ENCODE assay signal across 25 cellular contexts in the genomic region with DNA sequence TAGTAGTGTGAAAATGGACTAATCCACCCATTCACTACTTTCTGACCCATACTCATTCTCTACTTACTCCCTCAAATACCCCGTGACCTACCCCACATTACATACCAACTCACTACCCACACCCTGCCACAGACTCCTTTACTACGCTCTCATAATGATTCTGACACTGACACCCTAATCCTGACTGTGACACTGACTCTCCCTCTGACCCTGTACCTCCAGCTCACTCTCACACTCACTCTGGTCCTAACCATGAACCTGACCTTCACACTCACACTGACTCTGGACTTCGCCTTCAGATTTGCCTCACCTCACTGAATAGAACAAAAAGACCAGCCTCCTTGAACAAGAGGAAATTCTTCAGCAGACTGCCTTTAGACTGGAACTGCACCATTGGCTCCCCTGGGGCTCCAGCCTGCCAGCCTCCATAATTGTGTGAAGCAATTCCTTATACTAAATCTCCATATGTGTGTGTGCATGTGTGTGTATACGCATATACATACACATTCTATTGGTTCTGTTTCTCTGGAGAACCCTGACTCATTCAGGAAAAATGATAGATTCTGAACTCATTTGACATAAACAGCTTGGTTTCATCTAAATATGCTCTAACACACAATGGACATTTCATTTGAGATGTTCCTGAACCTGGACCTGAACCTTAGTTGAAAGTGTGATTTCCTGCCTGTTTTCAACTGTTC. TPM values are rescaled to one million over a fixed set of nuclear protein-coding genes. Genes with fewer than 3 reads are reported as not detected.
DNase-seq lines count a peak whose midpoint lies in the region; ATAC-seq, FAIRE-seq and TF ChIP-seq lines count a peak whose summit lies in the region.
"Had no signal": no experiment of that assay in that cellular context is flagged by ENCODE, and none has a peak within 500 bp of the region (broad histone marks: within the 10 kb centered on the region; RNA-seq: fewer than 3 reads in every experiment).

No MANE protein-coding gene starts in this region.

- WGBS in small intestine, 3 donors = 93% methylated on average over 4 of the region's 4 CpGs

- H3K27me3 ChIP-seq in adipocyte (replicated peaks; ENCODE audit: control insufficient read depth, insufficient read depth, low read length) (no peaks in the 10 kb centered on the region), small intestine (ENCODE audit: control insufficient read depth in 2 of 2, insufficient read depth in 2 of 2, low read length in 2 of 2) (no peaks in the 10 kb centered on the region)
- H3K27me3 ChIP-seq: ovary, Peyer's patch, SJCRH30, upper lobe of left lung had no signal

- H3K4me3 ChIP-seq in adipocyte (ENCODE audit: low read length) (no peak overlapping the region), fibroblast of mammary gland (ENCODE audit: control insufficient read depth, low read depth, low read length) (no peak overlapping the region), small intestine (ENCODE audit: low read depth in 1 of 2, low read length in 2 of 2) (no peak overlapping the region)
- H3K4me3 ChIP-seq: ovary, Peyer's patch, SJCRH30, upper lobe of left lung had no signal

- peaks cover under 1% of the 10 kb centered on the region for H3K27me3 Mint-ChIP-seq in activated naive CD8-positive, alpha-beta T cell treated with anti-CD3 and anti-CD28 coated beads, Interleukin-2, amount 50 U/mL, for 24 hours
- H3K27me3 Mint-ChIP-seq in activated naive CD8-positive, alpha-beta T cell treated with anti-CD3 and anti-CD28 coated beads for 36 hours = peaks cover 13% of the 10 kb centered on the region
- H3K27me3 Mint-ChIP-seq: activated CD4-positive, alpha-beta memory T cell treated with anti-CD3 and anti-CD28 coated beads for 36 hours; memory B cell had no signal

- DNase-seq in activated naive CD8-positive, alpha-beta T cell treated with anti-CD3 and anti-CD28 coated beads, Interleukin-2, amount 50 U/mL, for 24 hours = no peak
- no peak for DNase-seq in activated naive CD8-positive, alpha-beta T cell treated with anti-CD3 and anti-CD28 coated beads for 36 hours
- DNase-seq in adipocyte (ENCODE audit: low read depth) (peak; percentile 59), fibroblast of mammary gland (ENCODE audit: low read depth) (peak; percentile 58), small intestine (peak; percentile 29), T-helper 9 cell (no peak), sciatic nerve (ENCODE audit: low spot score) (no peak), mucosa of gallbladder (ENCODE audit: low spot score) (no peak)
- DNase-seq: ACHN; activated CD4-positive, alpha-beta memory T cell treated with anti-CD3 and anti-CD28 coated beads for 36 hours; activated T-cell treated with anti-CD3 and anti-CD28 coated beads for 4 hours; anterior cingulate cortex; Calu3; central memory CD4-positive, alpha-beta T cell; NCI-H524 treated with DMSO at 0.1 percent for 48 hours; ovary; Peyer's patch; SJCRH30; upper lobe of left lung had no signal

- H3K9me3 ChIP-seq in adipocyte (ENCODE audit: control insufficient read depth, low read length) (no peaks in the 10 kb centered on the region), small intestine (ENCODE audit: control insufficient read depth, low read depth) (no peaks in the 10 kb centered on the region)
- H3K9me3 ChIP-seq: ovary, Peyer's patch, SJCRH30, upper lobe of left lung had no signal

- H3K9me3 Mint-ChIP-seq in activated naive CD8-positive, alpha-beta T cell treated with anti-CD3 and anti-CD28 coated beads, Interleukin-2, amount 50 U/mL, for 24 hours = no peaks in the 10 kb centered on the region
- H3K9me3 Mint-ChIP-seq in activated naive CD8-positive, alpha-beta T cell treated with anti-CD3 and anti-CD28 coated beads for 36 hours = no peaks in the 10 kb centered on the region
- H3K9me3 Mint-ChIP-seq: activated CD4-positive, alpha-beta memory T cell treated with anti-CD3 and anti-CD28 coated beads for 36 hours; memory B cell; WTC11 had no signal

- FAIRE-seq in small intestine (lab: Jason Lieb, UNC) = no peak

- ATAC-seq in activated naive CD8-positive, alpha-beta T cell treated with anti-CD3 and anti-CD28 coated beads, Interleukin-2, amount 50 U/mL, for 24 hours = peak; percentile 52
- no peak for ATAC-seq in sciatic nerve
- ATAC-seq: WTC11 had no signal

- H3K36me3 Mint-ChIP-seq in activated naive CD8-positive, alpha-beta T cell treated with anti-CD3 and anti-CD28 coated beads, Interleukin-2, amount 50 U/mL, for 24 hours (ENCODE audit: low read depth) = no peaks in the 10 kb centered on the region
- H3K36me3 Mint-ChIP-seq in activated naive CD8-positive, alpha-beta T cell treated with anti-CD3 and anti-CD28 coated beads for 36 hours = no peaks in the 10 kb centered on the region
- H3K36me3 Mint-ChIP-seq: activated CD4-positive, alpha-beta memory T cell treated with anti-CD3 and anti-CD28 coated beads for 36 hours; memory B cell; WTC11 had no signal

- peaks cover 9% of the 10 kb centered on the region for H3K4me1 Mint-ChIP-seq in activated naive CD8-positive, alpha-beta T cell treated with anti-CD3 and anti-CD28 coated beads, Interleukin-2, amount 50 U/mL, for 24 hours
- peaks cover 7% of the 10 kb centered on the region for H3K4me1 Mint-ChIP-seq in activated naive CD8-positive, alpha-beta T cell treated with anti-CD3 and anti-CD28 coated beads for 36 hours
- H3K4me1 Mint-ChIP-seq: WTC11 had no signal

- H3K4me1 ChIP-seq in adipocyte (ENCODE audit: control insufficient read depth, insufficient read depth, low read length) (peaks cover 18% of the 10 kb centered on the region), small intestine (ENCODE audit: control insufficient read depth in 2 of 2, insufficient read depth in 1 of 2, low read depth in 1 of 2, low read length in 1 of 2) (peaks cover 0 to 2% of the 10 kb centered on the region in 2 donors)

- H3K9ac ChIP-seq in adipocyte (ENCODE audit: low read length) = no peak overlapping the region

- no peaks in the 10 kb centered on the region for H3K36me3 ChIP-seq in adipocyte (ENCODE audit: control insufficient read depth, insufficient read depth, low read length, severe bottlenecking)
- no peaks in the 10 kb centered on the region for H3K36me3 ChIP-seq in small intestine (ENCODE audit: control insufficient read depth in 2 of 2, insufficient read depth in 2 of 2, low read length in 2 of 2)
- H3K36me3 ChIP-seq: ovary, Peyer's patch, SJCRH30, upper lobe of left lung had no signal

- no peak overlapping the region for H3K27ac Mint-ChIP-seq in activated naive CD8-positive, alpha-beta T cell treated with anti-CD3 and anti-CD28 coated beads, Interleukin-2, amount 50 U/mL, for 24 hours
- H3K27ac Mint-ChIP-seq in activated naive CD8-positive, alpha-beta T cell treated with anti-CD3 and anti-CD28 coated beads for 36 hours = no peak overlapping the region
- H3K27ac Mint-ChIP-seq: memory B cell, WTC11 had no signal

- no peak for TF ChIP-seq CTCF in fibroblast of mammary gland (conservative IDR thresholded peaks at IDR 0.05; ENCODE audit: control insufficient read depth, insufficient read depth, low read depth, low read length)

- intact Hi-C loops in sciatic nerve (cut with DNase I) = no loop called here

- H3K4me3 Mint-ChIP-seq in activated naive CD8-positive, alpha-beta T cell treated with anti-CD3 and anti-CD28 coated beads, Interleukin-2, amount 50 U/mL, for 24 hours = no peak overlapping the region
- no peak overlapping the region for H3K4me3 Mint-ChIP-seq in activated naive CD8-positive, alpha-beta T cell treated with anti-CD3 and anti-CD28 coated beads for 36 hours
- H3K4me3 Mint-ChIP-seq: activated CD4-positive, alpha-beta memory T cell treated with anti-CD3 and anti-CD28 coated beads for 36 hours; memory B cell; WTC11 had no signal

- no peak overlapping the region for H3K27ac ChIP-seq in small intestine (ENCODE audit: low read depth in 1 of 2, low read length in 1 of 2)
- H3K27ac ChIP-seq: C4-2B, epithelial cell of prostate, HL-60, ovary, Peyer's patch, SJCRH30, upper lobe of left lung had no signal

RNA-seq across cellular contexts. Expression of gene ZNF343, which starts 10.6 kb away (rescaled TPM):
- total RNA-seq in activated naive CD8-positive, alpha-beta T cell treated with anti-CD3 and anti-CD28 coated beads for 36 hours = 10 to 100 TPM in 1 of 2 experiments, 1 to 10 TPM in 1; 8.8 to 10.4 TPM
- polyA plus RNA-seq in small intestine = 1 to 10 TPM; 3.2 to 5.0 (median 4.9) TPM
- total RNA-seq in sciatic nerve = 16.3 TPM
- 12.3 TPM for total RNA-seq in mucosa of gallbladder

RNA-seq across cellular contexts. Expression of gene TMC2, which starts 17.1 kb away (rescaled TPM):
- total RNA-seq in activated naive CD8-positive, alpha-beta T cell treated with anti-CD3 and anti-CD28 coated beads for 36 hours = not detected
- polyA plus RNA-seq in small intestine = under 1 TPM in 1 of 3 donors, not detected in 2; 0.37 TPM
- total RNA-seq in sciatic nerve (0.22 TPM), mucosa of gallbladder (0.12 TPM)
- total RNA-seq: activated CD4-positive, alpha-beta memory T cell treated with anti-CD3 and anti-CD28 coated beads for 36 hours; Calu3; T-helper 2 cell treated with Interferon-gamma antibody and Interleukin-4, amounts not matched to agents 100 ng/mL and 5 ng/mL, for 36 hours; WTC11 had no signal

RNA-seq across cellular contexts. Expression of gene SNRPB, which starts 48.7 kb away (rescaled TPM):
- 100 to 1,000 TPM; 481 to 500 TPM for total RNA-seq in activated naive CD8-positive, alpha-beta T cell treated with anti-CD3 and anti-CD28 coated beads for 36 hours
- 100 to 1,000 TPM; 164 to 316 (median 193) TPM for polyA plus RNA-seq in small intestine
- total RNA-seq in sciatic nerve = 64.3 TPM
- 85.8 TPM for total RNA-seq in mucosa of gallbladder

Comparison
In these comparisons a context has a peak if more than half of its experiments do, and no peak if none do; other contexts are left out.
1. DNase-seq: peak in adipocyte (single experiment), fibroblast of mammary gland (single experiment) and small intestine (single experiment); none in activated naive CD8-positive, alpha-beta T cell treated with anti-CD3 and anti-CD28 coated beads, Interleukin-2, amount 50 U/mL, for 24 hours (single experiment), activated naive CD8-positive, alpha-beta T cell treated with anti-CD3 and anti-CD28 coated beads for 36 hours (single experiment), T-helper 9 cell (single experiment), sciatic nerve (single experiment) and mucosa of gallbladder (single experiment).